19 cellular contexts compared by ENCODE assay signal in the genomic region with DNA sequence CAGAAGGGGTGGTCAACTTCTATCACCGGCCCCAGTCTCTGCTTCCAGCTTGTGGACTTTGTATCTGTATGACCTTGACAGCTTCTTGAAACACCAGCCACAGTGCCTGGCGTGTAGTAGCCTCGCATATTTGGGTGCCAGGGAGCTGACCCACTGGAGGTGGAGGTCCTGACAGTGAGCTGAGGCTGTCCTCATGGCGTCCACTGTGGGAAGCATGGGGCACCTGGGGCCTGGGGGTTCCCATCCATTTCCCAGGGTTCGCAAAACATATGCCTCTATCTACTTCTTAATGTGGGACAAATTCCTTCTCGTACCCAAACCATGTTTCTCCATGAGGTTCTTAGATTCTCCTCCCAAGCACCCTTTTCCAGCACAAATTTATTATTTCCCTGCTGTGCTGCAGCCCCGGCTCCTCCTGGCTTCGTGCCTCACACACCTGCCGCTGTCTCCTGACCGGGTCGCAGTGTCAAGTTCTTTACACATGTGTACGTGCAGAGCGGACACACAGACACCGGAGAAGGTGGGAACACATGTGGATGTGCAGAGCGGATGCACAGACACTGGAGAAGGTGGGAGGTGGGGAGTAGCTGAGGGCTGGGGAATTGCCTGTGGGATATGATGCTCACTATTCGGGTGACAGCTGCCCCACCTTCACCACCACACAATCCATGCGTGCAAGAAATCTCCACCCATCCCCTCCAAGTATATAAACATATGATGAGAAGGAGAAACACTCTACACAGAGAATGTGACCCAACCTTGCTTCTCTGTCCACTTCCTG. TPM values are rescaled to one million over a fixed set of nuclear protein-coding genes. Genes with fewer than 3 reads are reported as not detected.
A peak's percentile ranks its signal among the peaks of the same experiment; 100 is the strongest.
DNase-seq lines count a peak whose midpoint lies in the region; ATAC-seq and TF ChIP-seq lines count a peak whose summit lies in the region.
"Had no signal": no experiment of that assay in that cellular context is flagged by ENCODE, and none has a peak within 500 bp of the region (broad histone marks: within the 10 kb centered on the region; RNA-seq: fewer than 3 reads in every experiment).

No MANE protein-coding gene starts in this region.

- DNase-seq in Right ventricle myocardium inferior (ENCODE audit: missing footprints) (peak; percentile 54), heart right ventricle (no peak), mesenteric fat pad (ENCODE audit: low spot score) (peak; percentile 71), vagina (ENCODE audit: extremely low spot score in 2 of 2) (peak; percentile 71 to 79), hepatic stellate cell (ENCODE audit: low spot score) (no peak)
- DNase-seq in activated CD8-positive, alpha-beta memory T cell treated with anti-CD3 and anti-CD28 coated beads, Interleukin-2, amount 50 U/mL, for 48 hours, result peak; percentile 34
- no peak for DNase-seq in stimulated activated CD4-positive, alpha-beta T cell treated with anti-CD3 and anti-CD28 coated beads, Interleukin-4, amount 100 ng/mL, for 24 hours
- DNase-seq: CD4-positive, alpha-beta memory T cell; DMS153; MM.1S; NCI-H1092; NCI-H1436 treated with DMSO at 0.1 percent for 48 hours; NCI-H2029; NCI-H345; NCI-H524 treated with DMSO at 0.1 percent for 48 hours; SHP77 treated with DMSO at 0.1 percent for 48 hours had no signal

- 84 to 85% methylated on average over 17 of the region's 17 CpGs for WGBS in heart right ventricle, 2 donors

- ATAC-seq in Right ventricle myocardium inferior (no peak), heart right ventricle (no peak)
- ATAC-seq: A549, GM12878 had no signal

- TF ChIP-seq POLR2A in vagina (IDR thresholded peaks at IDR 0.05), result no peak

- H3K4me1 ChIP-seq in heart right ventricle, result no peaks in the 10 kb centered on the region
- H3K4me1 ChIP-seq in vagina, result peaks cover 10% of the 10 kb centered on the region
- H3K4me1 ChIP-seq: A549 had no signal

- intact Hi-C loops in Right ventricle myocardium inferior (cut with DNase I), result no loop called here
- intact Hi-C loops in heart right ventricle (cut with DNase I), result no loop called here
- intact Hi-C loops in vagina (cut with DNase I), result no loop called here

- no peaks in the 10 kb centered on the region for H3K36me3 ChIP-seq in heart right ventricle
- H3K36me3 ChIP-seq in vagina, result no peaks in the 10 kb centered on the region

- H3K27ac ChIP-seq in heart right ventricle, result no peak overlapping the region
- H3K27ac ChIP-seq in vagina, result no peak overlapping the region
- H3K27ac ChIP-seq: A549, HL-60 had no signal

- no peak overlapping the region for H3K4me3 ChIP-seq in heart right ventricle
- no peak overlapping the region for H3K4me3 ChIP-seq in vagina
- H3K4me3 ChIP-seq: A549, GM12878 had no signal

- no peak for TF ChIP-seq CTCF in heart right ventricle (IDR thresholded peaks at IDR 0.05)
- TF ChIP-seq CTCF in vagina (IDR thresholded peaks at IDR 0.05), result no peak

- H3K9me3 ChIP-seq in heart right ventricle (no peaks in the 10 kb centered on the region), vagina (no peaks in the 10 kb centered on the region)

- H3K27me3 ChIP-seq in heart right ventricle (peaks cover 0 to 35% (median 15%) of the 10 kb centered on the region in 7 donors), vagina (no peaks in the 10 kb centered on the region)

RNA-seq across cellular contexts. Expression of a gene that starts 23.4 kb away (rescaled TPM):
- 10.6 TPM for total RNA-seq in Right ventricle myocardium inferior
- 10 to 100 TPM; 10.1 to 13.4 (median 12.2) TPM for total RNA-seq in heart right ventricle
- 10 to 100 TPM; 10.2 to 21.9 TPM for polyA plus RNA-seq in heart right ventricle
- 19.8 TPM for total RNA-seq in mesenteric fat pad
- 21.1 TPM for total RNA-seq in vagina

Comparison
In these comparisons a context has a peak if more than half of its experiments do, and no peak if none do; other contexts are left out.
1. DNase-seq: peak in Right ventricle myocardium inferior (single experiment), activated CD8-positive, alpha-beta memory T cell treated with anti-CD3 and anti-CD28 coated beads, Interleukin-2, amount 50 U/mL, for 48 hours (single experiment), mesenteric fat pad (single experiment) and vagina (2 of 2); none in heart right ventricle (0 of 2), hepatic stellate cell (single experiment) and stimulated activated CD4-positive, alpha-beta T cell treated with anti-CD3 and anti-CD28 coated beads, Interleukin-4, amount 100 ng/mL, for 24 hours (single experiment).